ENCODE assay signal across 11 cellular contexts in the genomic region with DNA sequence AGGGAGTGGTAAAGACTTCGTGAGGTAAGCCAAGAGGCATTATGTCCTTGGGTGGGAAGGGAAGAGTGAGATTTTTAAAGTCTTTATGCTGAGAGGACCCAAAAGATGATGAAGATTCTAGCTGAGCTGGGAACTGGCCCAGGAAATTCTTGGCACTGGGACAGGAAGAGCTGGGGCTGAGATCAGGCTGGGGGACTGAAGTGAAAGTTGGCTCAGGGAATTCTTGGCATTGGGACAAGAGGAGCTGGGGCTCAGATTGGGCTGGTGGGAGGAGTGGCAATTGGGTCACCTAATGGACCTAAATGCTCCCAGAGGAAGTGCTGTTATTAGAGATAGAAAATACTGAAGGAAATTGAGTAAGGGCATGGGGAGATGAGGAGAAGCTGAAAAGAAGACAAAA. TPM values are rescaled to one million over a fixed set of nuclear protein-coding genes. Genes with fewer than 3 reads are reported as not detected.
DNase-seq lines count a peak whose midpoint lies in the region; ATAC-seq and TF ChIP-seq lines count a peak whose summit lies in the region.
"Had no signal": no experiment of that assay in that cellular context is flagged by ENCODE, and none has a peak within 500 bp of the region (broad histone marks: within the 10 kb centered on the region; RNA-seq: fewer than 3 reads in every experiment).

No MANE protein-coding gene starts in this region.

- CTCF ChIA-PET in Caco-2 (lab: Charles Lee), result no interaction called here

- H3K4me3 Mint-ChIP-seq in Caco-2 (ENCODE audit: unreplicated experiment), result no peak overlapping the region
- H3K4me3 Mint-ChIP-seq: activated naive CD8-positive, alpha-beta T cell had no signal

- H2AK5ac ChIP-seq in trophoblast cell (ENCODE audit: low read length), result no peak overlapping the region

- H3K27ac ChIP-seq in right atrium auricular region (no peak overlapping the region), stomach (no peak overlapping the region), trophoblast cell (ENCODE audit: low read depth, low read length) (no peak overlapping the region)

- H3K14ac ChIP-seq in trophoblast cell (ENCODE audit: low read length), result no peak overlapping the region

- intact Hi-C loops in stomach (cut with DNase I; ENCODE audit: low total_unique reads), result no loop called here
- intact Hi-C loops in Caco-2 (cut with micrococcal nuclease; ENCODE audit: unreplicated experiment), result no loop called here

- TF ChIP-seq CTCF in right atrium auricular region (IDR thresholded peaks at IDR 0.05) (no peak), stomach (IDR thresholded peaks at IDR 0.05) (no peak), Caco-2 (IDR thresholded peaks at IDR 0.05; ENCODE audit: insufficient read depth in 1 of 2, low read depth in 1 of 2, low read length in 1 of 2, severe bottlenecking in 1 of 2, unreplicated experiment in 1 of 2) (no peak)

- TF ChIP-seq EP300 in stomach (IDR thresholded peaks at IDR 0.05), result no peak

- POLR2A ChIA-PET in Caco-2 (lab: Charles Lee), result no interaction called here

- H2BK120ac ChIP-seq in trophoblast cell (ENCODE audit: insufficient read depth, low read length, poor library complexity), result no peak overlapping the region

- no peak overlapping the region for H2AFZ ChIP-seq in trophoblast cell (ENCODE audit: insufficient read depth, low read length, poor library complexity)

- peaks cover 13% of the 10 kb centered on the region for H3K27me3 Mint-ChIP-seq in Caco-2 (ENCODE audit: insufficient read depth, unreplicated experiment)

- H3K36me3 Mint-ChIP-seq in Caco-2 (ENCODE audit: insufficient read depth, unreplicated experiment), result no peaks in the 10 kb centered on the region
- H3K36me3 Mint-ChIP-seq: activated naive CD8-positive, alpha-beta T cell had no signal

- H4K12ac ChIP-seq in trophoblast cell (ENCODE audit: low read depth, low read length), result no peak overlapping the region

- 22 to 37% (median 25%) methylated on average over 1 of the region's 1 CpG for WGBS in stomach, 5 donors
- no CpG with 5 or more reads among the region's 1 CpG for WGBS in trophoblast cell (ENCODE audit: extremely low coverage, insufficient coverage, insufficient read length)

- H3K36me3 ChIP-seq in right atrium auricular region (no peaks in the 10 kb centered on the region), stomach (no peaks in the 10 kb centered on the region), trophoblast cell (ENCODE audit: control insufficient read depth in 1 of 2, insufficient read depth in 2 of 2, low read length in 2 of 2) (no peaks in the 10 kb centered on the region), Caco-2 (ENCODE audit: control insufficient read depth, insufficient read depth, low read length) (no peaks in the 10 kb centered on the region)

- peak in 31 of 58 donors; percentile 0 to 59 (median 12) for DNase-seq in anterior cingulate cortex (lab: John Stamatoyannopoulos, UW)
- DNase-seq in right atrium auricular region (ENCODE audit: low spot score), result peak; percentile 72
- peak; percentile 38 for DNase-seq in stomach
- no peak for DNase-seq in trophoblast cell
- no peak for DNase-seq in Caco-2
- DNase-seq in UCSD-AML1 (lab: John Stamatoyannopoulos, UW; ENCODE audit: unreplicated experiment), result no peak
- DNase-seq: GF-D8, NCI-H82 had no signal

- no TSS peak for BruUV-seq in Caco-2 (replicated peaks; lab: Mats Ljungman, UMichigan)

- no peak overlapping the region for H3K9ac ChIP-seq in trophoblast cell (ENCODE audit: low read length)

- H2BK12ac ChIP-seq in trophoblast cell (ENCODE audit: low read length), result no peak overlapping the region

- peaks cover 7% of the 10 kb centered on the region for H3K4me1 Mint-ChIP-seq in Caco-2 (ENCODE audit: low read depth, unreplicated experiment)

- no peak overlapping the region for H4K91ac ChIP-seq in trophoblast cell (ENCODE audit: low read depth, low read length)

- no peaks in the 10 kb centered on the region for H3K79me1 ChIP-seq in trophoblast cell (ENCODE audit: low read length)

- H3K4ac ChIP-seq in trophoblast cell (ENCODE audit: low read depth, low read length), result no peak overlapping the region

- H3K9me3 Mint-ChIP-seq in Caco-2 (ENCODE audit: unreplicated experiment), result no peaks in the 10 kb centered on the region

- H2BK5ac ChIP-seq in trophoblast cell (ENCODE audit: low read depth, low read length, poor library complexity), result no peak overlapping the region

- no peak overlapping the region for H3K27ac Mint-ChIP-seq in Caco-2 (ENCODE audit: unreplicated experiment)
- H3K27ac Mint-ChIP-seq: activated naive CD8-positive, alpha-beta T cell had no signal

- H3K23ac ChIP-seq in trophoblast cell (ENCODE audit: low read length), result no peak overlapping the region

- TF ChIP-seq POLR2A in stomach (IDR thresholded peaks at IDR 0.05), result no peak

- H3K4me3 ChIP-seq in right atrium auricular region (no peak overlapping the region), stomach (no peak overlapping the region), trophoblast cell (ENCODE audit: low read depth, low read length) (no peak overlapping the region), Caco-2 (ENCODE audit: low read depth, low read length) (no peak overlapping the region)

- peaks cover 0 to 9% of the 10 kb centered on the region in 2 donors for H3K4me1 ChIP-seq in right atrium auricular region
- H3K4me1 ChIP-seq in stomach, result peaks cover 0 to 12% (median 7%) of the 10 kb centered on the region in 4 donors
- no peaks in the 10 kb centered on the region for H3K4me1 ChIP-seq in trophoblast cell (ENCODE audit: control insufficient read depth in 1 of 2, insufficient read depth in 2 of 2, low read length in 2 of 2)
- H3K4me1 ChIP-seq in Caco-2, result peaks cover 7% of the 10 kb centered on the region; the same call in 1 of the 2 replicates

- H3K18ac ChIP-seq in trophoblast cell (ENCODE audit: low read length), result no peak overlapping the region

- H3K79me2 ChIP-seq in trophoblast cell (ENCODE audit: control insufficient read depth, insufficient read depth, low read length, poor library complexity), result no peaks in the 10 kb centered on the region

- H3K27me3 ChIP-seq in right atrium auricular region (no peaks in the 10 kb centered on the region), stomach (no peaks in the 10 kb centered on the region), trophoblast cell (ENCODE audit: insufficient read depth, low read length) (no peaks in the 10 kb centered on the region), Caco-2 (replicated peaks; ENCODE audit: control insufficient read depth, insufficient read depth, low read length) (no peaks in the 10 kb centered on the region)

- ATAC-seq in GM19463 (IDR thresholded peaks at IDR 0.05; ENCODE audit: unreplicated experiment) (peak; percentile 1), GM21528 (IDR thresholded peaks at IDR 0.05; ENCODE audit: low FRiP score, unreplicated experiment) (no peak)

- no peak overlapping the region for H4K8ac ChIP-seq in trophoblast cell (ENCODE audit: low read depth, low read length)

- H3K9me3 ChIP-seq in right atrium auricular region (no peaks in the 10 kb centered on the region), stomach (no peaks in the 10 kb centered on the region), trophoblast cell (ENCODE audit: insufficient read depth, low read depth, low read length) (no peaks in the 10 kb centered on the region), Caco-2 (no peaks in the 10 kb centered on the region)

- no peak overlapping the region for H3K4me2 ChIP-seq in trophoblast cell (ENCODE audit: low read length)

RNA-seq across cellular contexts. Expression of gene SCEL, which starts 8.9 kb away (rescaled TPM):
- total RNA-seq in right atrium auricular region, result under 1 TPM in 1 of 2 donors, not detected in 1; 0.35 TPM
- total RNA-seq in stomach, result 1 to 10 TPM in 1 of 5 donors, under 1 TPM in 1, not detected in 3; 0.45 to 1.7 TPM
- 10 to 100 TPM in 1 of 3 donors, under 1 TPM in 1, not detected in 1; 0.19 to 76.8 TPM for polyA plus RNA-seq in stomach
- 0.21 TPM in 2 replicates for polyA plus RNA-seq in trophoblast cell (2013)
- total RNA-seq in Caco-2 (2022), result 2.8 and 3.5 TPM in 2 replicates

Comparison
In these comparisons a context has a peak if more than half of its experiments do, and no peak if none do; other contexts are left out.
1. DNase-seq: peak in anterior cingulate cortex (31 of 58), right atrium auricular region (single experiment) and stomach (single experiment); none in trophoblast cell (0 of 2), Caco-2 (0 of 2) and UCSD-AML1 (single experiment).